28 cellular contexts compared by ENCODE assay signal in the genomic region with DNA sequence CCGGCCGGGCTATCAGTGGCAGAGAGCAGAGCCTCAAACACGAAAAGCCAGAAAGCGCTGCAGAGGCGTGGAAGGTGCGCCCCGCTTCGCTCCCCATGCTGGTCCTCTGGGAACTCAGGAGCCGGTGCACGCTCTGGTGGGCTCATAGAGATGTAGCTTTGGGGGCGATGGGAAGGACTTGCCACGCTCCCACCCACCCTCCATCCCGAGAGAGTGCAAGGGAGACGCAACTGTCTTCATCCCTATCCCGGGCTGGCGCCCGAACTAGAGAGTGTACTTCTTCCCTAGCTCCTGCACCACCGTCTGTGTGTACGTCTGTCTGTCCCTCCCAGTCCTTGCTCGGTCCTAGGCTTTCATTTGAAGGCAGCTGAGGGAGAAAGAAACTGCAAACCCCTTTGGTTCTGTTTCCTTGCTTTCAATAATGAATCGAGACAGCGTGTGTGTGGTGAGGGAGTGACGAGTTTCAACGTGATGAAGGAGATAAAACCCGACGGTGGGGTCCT. TPM values are rescaled to one million over a fixed set of nuclear protein-coding genes. Genes with fewer than 3 reads are reported as not detected.
DNase-seq lines count a peak whose midpoint lies in the region; ATAC-seq and TF ChIP-seq lines count a peak whose summit lies in the region.
"Had no signal": no experiment of that assay in that cellular context is flagged by ENCODE, and none has a peak within 500 bp of the region (broad histone marks: within the 10 kb centered on the region; RNA-seq: fewer than 3 reads in every experiment).

No MANE protein-coding gene starts in this region.

- H3K79me2 ChIP-seq in GM23248 (ENCODE audit: insufficient read depth) (peaks cover 97% of the 10 kb centered on the region), osteoblast (ENCODE audit: insufficient read depth, low read length) (no peaks in the 10 kb centered on the region)

- in situ Hi-C loops in GM23248 (cut with MboI) = no loop called here

- peaks cover 16% of the 10 kb centered on the region for H3K9me3 Mint-ChIP-seq in glutamatergic neuron (ENCODE audit: unreplicated experiment)
- H3K9me3 Mint-ChIP-seq in activated CD4-positive, alpha-beta memory T cell treated with anti-CD3 and anti-CD28 coated beads, Interleukin-2, amount 10 ng/mL, durations not matched to agents 7 days and 5 days = no peaks in the 10 kb centered on the region
- H3K9me3 Mint-ChIP-seq: activated CD4-positive, alpha-beta T cell treated with anti-CD3 and anti-CD28 coated beads, Interleukin-2, amount 10 ng/mL, durations not matched to agents 7 days and 5 days; activated naive CD8-positive, alpha-beta T cell treated with anti-CD3 and anti-CD28 coated beads, Interleukin-2, amount 50 U/mL, for 24 hours had no signal

- no peak overlapping the region for H3K27ac Mint-ChIP-seq in glutamatergic neuron (ENCODE audit: unreplicated experiment)
- no peak overlapping the region for H3K27ac Mint-ChIP-seq in activated CD4-positive, alpha-beta memory T cell treated with anti-CD3 and anti-CD28 coated beads, Interleukin-2, amount 10 ng/mL, durations not matched to agents 7 days and 5 days
- H3K27ac Mint-ChIP-seq: activated CD4-positive, alpha-beta T cell treated with anti-CD3 and anti-CD28 coated beads, Interleukin-2, amount 10 ng/mL, durations not matched to agents 7 days and 5 days; activated naive CD8-positive, alpha-beta T cell treated with anti-CD3 and anti-CD28 coated beads, Interleukin-2, amount 50 U/mL, for 24 hours had no signal

- no peaks in the 10 kb centered on the region for H3K27me3 ChIP-seq in GM23248 (replicated peaks; ENCODE audit: insufficient read depth)
- H3K27me3 ChIP-seq in osteoblast (ENCODE audit: insufficient read depth, low read length) = peaks cover 83% of the 10 kb centered on the region

- H3K27me3 Mint-ChIP-seq in glutamatergic neuron (ENCODE audit: unreplicated experiment) = peaks cover 26% of the 10 kb centered on the region
- peaks cover 83% of the 10 kb centered on the region for H3K27me3 Mint-ChIP-seq in activated CD4-positive, alpha-beta memory T cell treated with anti-CD3 and anti-CD28 coated beads, Interleukin-2, amount 10 ng/mL, durations not matched to agents 7 days and 5 days

- H3K36me3 Mint-ChIP-seq in glutamatergic neuron (ENCODE audit: unreplicated experiment) = no peaks in the 10 kb centered on the region
- no peaks in the 10 kb centered on the region for H3K36me3 Mint-ChIP-seq in activated CD4-positive, alpha-beta memory T cell treated with anti-CD3 and anti-CD28 coated beads, Interleukin-2, amount 10 ng/mL, durations not matched to agents 7 days and 5 days (ENCODE audit: low read depth)
- H3K36me3 Mint-ChIP-seq: naive B cell had no signal

- ATAC-seq in HG03432 (IDR thresholded peaks at IDR 0.05; ENCODE audit: unreplicated experiment) = no peak
- no peak for ATAC-seq in GM19035 (IDR thresholded peaks at IDR 0.05; ENCODE audit: unreplicated experiment)
- ATAC-seq: activated naive CD8-positive, alpha-beta T cell treated with anti-CD3 and anti-CD28 coated beads, Interleukin-2, amount 50 U/mL, for 24 hours; heart left ventricle; left lobe of liver; right cardiac atrium had no signal

- H2AFZ ChIP-seq in GM23248 (no peak overlapping the region), osteoblast (ENCODE audit: low read length) (no peak overlapping the region)

- peaks cover 13% of the 10 kb centered on the region for H3F3A ChIP-seq in GM23248 (ENCODE audit: insufficient read depth)

- H3K4me2 ChIP-seq in GM23248 (ENCODE audit: unreplicated experiment) (no peak overlapping the region), osteoblast (ENCODE audit: insufficient read depth, low read length) (no peak overlapping the region)

- H3K4me1 ChIP-seq in GM23248 (ENCODE audit: insufficient read depth) (peaks cover 44% of the 10 kb centered on the region), osteoblast (ENCODE audit: insufficient read depth, low read length) (peaks cover 5% of the 10 kb centered on the region)
- H3K4me1 ChIP-seq: HAP-1 had no signal

- H3K9me3 ChIP-seq in GM23248 (ENCODE audit: low read depth) (no peaks in the 10 kb centered on the region), osteoblast (ENCODE audit: low read depth, low read length) (no peaks in the 10 kb centered on the region)
- H3K9me3 ChIP-seq: HAP-1, heart left ventricle, pancreas had no signal

- H3K36me3 ChIP-seq in GM23248 (ENCODE audit: low read depth) (no peaks in the 10 kb centered on the region), osteoblast (ENCODE audit: insufficient read depth, low read length) (no peaks in the 10 kb centered on the region)
- H3K36me3 ChIP-seq: HAP-1, heart left ventricle, pancreas had no signal

- CTCF ChIA-PET in activated CD4-positive, alpha-beta memory T cell treated with anti-CD3 and anti-CD28 coated beads, Interleukin-2, amount 10 ng/mL, durations not matched to agents 7 days and 5 days (lab: Charles Lee) = interaction anchor here (0.8 kb wide), 1 partner anchor 705 kb away, joined by 4 read pairs; no protein-coding TSS in a partner anchor

- no peak overlapping the region for H3K4me3 ChIP-seq in GM23248
- H3K4me3 ChIP-seq in osteoblast (ENCODE audit: insufficient read depth, low read length) = no peak overlapping the region
- H3K4me3 ChIP-seq: HAP-1 had no signal

- H3K9me2 ChIP-seq in GM23248 (ENCODE audit: insufficient read depth) = no peaks in the 10 kb centered on the region

- H3K4me1 Mint-ChIP-seq in glutamatergic neuron (ENCODE audit: low read depth, unreplicated experiment) = peaks cover 20% of the 10 kb centered on the region
- H3K4me1 Mint-ChIP-seq in activated CD4-positive, alpha-beta memory T cell treated with anti-CD3 and anti-CD28 coated beads, Interleukin-2, amount 10 ng/mL, durations not matched to agents 7 days and 5 days = peaks cover 3% of the 10 kb centered on the region
- H3K4me1 Mint-ChIP-seq: activated CD4-positive, alpha-beta T cell treated with anti-CD3 and anti-CD28 coated beads, Interleukin-2, amount 10 ng/mL, durations not matched to agents 7 days and 5 days had no signal

- POLR2A ChIA-PET in activated CD4-positive, alpha-beta memory T cell treated with anti-CD3 and anti-CD28 coated beads, Interleukin-2, amount 10 ng/mL, durations not matched to agents 7 days and 5 days (lab: Charles Lee) = no interaction called here

- WGBS in GM23248 (ENCODE audit: low coverage in 1 of 2, low lambda C conversion rate in 2 of 2, missing lambda C conversion rate in 2 of 2), 2 experiments = 63 to 72% methylated on average over 26 of the region's 26 CpGs

- H3K4me3 Mint-ChIP-seq in glutamatergic neuron (ENCODE audit: unreplicated experiment) = peak overlapping the region; percentile 26
- no peak overlapping the region for H3K4me3 Mint-ChIP-seq in activated CD4-positive, alpha-beta memory T cell treated with anti-CD3 and anti-CD28 coated beads, Interleukin-2, amount 10 ng/mL, durations not matched to agents 7 days and 5 days
- H3K4me3 Mint-ChIP-seq: activated CD4-positive, alpha-beta T cell treated with anti-CD3 and anti-CD28 coated beads, Interleukin-2, amount 10 ng/mL, durations not matched to agents 7 days and 5 days; activated naive CD8-positive, alpha-beta T cell treated with anti-CD3 and anti-CD28 coated beads, Interleukin-2, amount 50 U/mL, for 24 hours had no signal

- H3K27ac ChIP-seq in GM23248 = 0 out of 2 replicates have a peak overlapping the region, but pooled peaks have one; percentile 68
- no peak overlapping the region for H3K27ac ChIP-seq in osteoblast (ENCODE audit: low read depth, low read length)
- H3K27ac ChIP-seq: heart left ventricle, pancreas had no signal

- peak; percentile 21 for DNase-seq in ELF-1 (ENCODE audit: low read depth, low spot score)
- DNase-seq in GM23248 = peak; percentile 24
- no peak for DNase-seq in glutamatergic neuron
- DNase-seq in osteoblast (ENCODE audit: insufficient read length, low spot score, missing footprints) = peak; percentile 89
- no peak for DNase-seq in NK-92 (lab: John Stamatoyannopoulos, UW; ENCODE audit: unreplicated experiment)
- no peak for DNase-seq in activated CD4-positive, alpha-beta memory T cell treated with anti-CD3 and anti-CD28 coated beads, Interleukin-2, amount 10 ng/mL, durations not matched to agents 7 days and 5 days
- DNase-seq: activated CD4-positive, alpha-beta T cell treated with anti-CD3 and anti-CD28 coated beads, Interleukin-2, amount 10 ng/mL, durations not matched to agents 7 days and 5 days; activated effector memory CD4-positive, alpha-beta T cell treated with Interleukin-2 at 50 U/mL for 16 hours; activated naive CD8-positive, alpha-beta T cell treated with anti-CD3 and anti-CD28 coated beads, Interleukin-2, amount 50 U/mL, for 24 hours; cerebellar nuclear complex; heart left ventricle; naive B cell; NCI-H1048; NCI-H1930; NCI-H2227 treated with DMSO at 0.1 percent for 48 hours; RPMI8226; stimulated activated CD4-positive, alpha-beta T cell treated with anti-CD3 and anti-CD28 coated beads, Interleukin-12 subunit alpha, Interleukin-12 subunit beta, amount 100 ng/mL, for 4 hours; stimulated activated CD4-positive, alpha-beta T cell treated with anti-CD3 and anti-CD28 coated beads, Interleukin-4, amount 100 ng/mL, for 24 hours; stimulated activated naive CD4-positive, alpha-beta T cell; T-helper 2 cell had no signal

- H4K20me1 ChIP-seq in GM23248 (ENCODE audit: insufficient read depth) (no peaks in the 10 kb centered on the region), osteoblast (ENCODE audit: insufficient read depth, low read length) (no peaks in the 10 kb centered on the region)

- H3K9ac ChIP-seq in GM23248 = peak overlapping the region; percentile 80

- TF ChIP-seq CTCF in glutamatergic neuron (IDR thresholded peaks at IDR 0.05; ENCODE audit: partially characterized antibody, unreplicated experiment) (no peak), osteoblast (IDR thresholded peaks at IDR 0.05; ENCODE audit: extremely low read depth, low read depth, low read length) (no peak)

RNA-seq across cellular contexts. Expression of gene EMX2, which starts 6.1 kb away (rescaled TPM):
- total RNA-seq in GM23248 (2014; rRNA removed; shearing (Covaris generic)) = 13.4 and 16.3 TPM in 2 replicates
- polyA plus RNA-seq in GM23248 (2016; fragmentation: Nextera tagmentation; extraction: Ambion mirVana) = 12.8 and 13.2 TPM in 2 replicates
- 0.47 TPM for total RNA-seq in glutamatergic neuron (ENCODE audit: unreplicated experiment)
- 0.88 and 1.4 TPM in 2 replicates for total RNA-seq in osteoblast
- not detected for total RNA-seq in activated CD4-positive, alpha-beta memory T cell treated with anti-CD3 and anti-CD28 coated beads, Interleukin-2, amount 10 ng/mL, durations not matched to agents 7 days and 5 days
- total RNA-seq: activated CD4-positive, alpha-beta T cell treated with anti-CD3 and anti-CD28 coated beads, Interleukin-2, amount 10 ng/mL, durations not matched to agents 7 days and 5 days; G401; left lobe of liver; SK-MEL-5 had no signal

Comparison
In these comparisons a context has a peak if more than half of its experiments do, and no peak if none do; other contexts are left out.
1. DNase-seq: peak in ELF-1 (single experiment), GM23248 (single experiment) and osteoblast (single experiment); none in glutamatergic neuron (single experiment), NK-92 (single experiment) and activated CD4-positive, alpha-beta memory T cell treated with anti-CD3 and anti-CD28 coated beads, Interleukin-2, amount 10 ng/mL, durations not matched to agents 7 days and 5 days (single experiment).